20 cellular contexts compared by ENCODE assay signal in genomic region chr21:42586406-42586805, GRCh38.
DNase-seq lines count a peak whose midpoint lies in the region; ATAC-seq, FAIRE-seq and TF ChIP-seq lines count a peak whose summit lies in the region.
"Had no signal": no experiment of that assay in that cellular context is flagged by ENCODE, and none has a peak within 500 bp of the region (broad histone marks: within the 10 kb centered on the region; RNA-seq: fewer than 3 reads in every experiment).

No MANE protein-coding gene starts in this region.

- FAIRE-seq in GM19239 (lab: Jason Lieb, UNC) = no peak
- FAIRE-seq: A549, H54, HTR-8/SVneo, K562 had no signal

- no peaks in the 10 kb centered on the region for H3K27me3 ChIP-seq in DOHH2 (ENCODE audit: control insufficient read depth, low read length)

- H3K79me2 ChIP-seq in DOHH2 (ENCODE audit: control insufficient read depth, low read length) = no peaks in the 10 kb centered on the region

- no peaks in the 10 kb centered on the region for H4K20me1 ChIP-seq in DOHH2 (ENCODE audit: control insufficient read depth, insufficient read depth, low read depth, low read length)

- no peaks in the 10 kb centered on the region for H3K36me3 Mint-ChIP-seq in immature natural killer cell

- DNase-seq in CMK (ENCODE audit: low read depth) (peak; percentile 65), left colon (no peak), posterior vena cava (ENCODE audit: low spot score) (peak; percentile 67), GM19239 (ENCODE audit: insufficient read length, low spot score) (no peak), kidney tubule cell (ENCODE audit: low spot score) (no peak), immature natural killer cell (no peak), H4 (ENCODE audit: low spot score) (no peak)
- DNase-seq: AML-193; CD4-positive, alpha-beta T cell; DMS153; DMS79; GF-D8; HCEC 1CT; IMR-90 had no signal

- H3K9me2 ChIP-seq in DOHH2 (replicated peaks; ENCODE audit: control insufficient read depth, low read length) = no peaks in the 10 kb centered on the region

- H3K4me3 ChIP-seq in DOHH2 (ENCODE audit: low read length) = peak overlapping the region; percentile 9; the same call in 1 of the 2 replicates
- H3K4me3 ChIP-seq: A549, K562 had no signal

- no peaks in the 10 kb centered on the region for H3K36me3 ChIP-seq in DOHH2 (ENCODE audit: control insufficient read depth, low read length)

- H3K4me1 ChIP-seq in DOHH2 (ENCODE audit: control insufficient read depth, low read length) = peaks cover 24% of the 10 kb centered on the region
- H3K4me1 ChIP-seq: A549 had no signal

- peaks cover 6 to 7% of the 10 kb centered on the region in 2 donors for H3K4me1 Mint-ChIP-seq in immature natural killer cell

- TF ChIP-seq CTCF in DOHH2 (IDR thresholded peaks at IDR 0.05; ENCODE audit: low read depth, low read length, poor library complexity, severe bottlenecking) = no peak

- no peak overlapping the region for H3K27ac ChIP-seq in DOHH2 (ENCODE audit: low read depth, low read length)
- H3K27ac ChIP-seq: A549, C4-2B had no signal

- H3K27ac Mint-ChIP-seq in immature natural killer cell = no peak overlapping the region
- H3K27ac Mint-ChIP-seq: CD4-positive, alpha-beta T cell had no signal

- no peak overlapping the region for H3K4me3 Mint-ChIP-seq in immature natural killer cell
- H3K4me3 Mint-ChIP-seq: CD4-positive, alpha-beta T cell had no signal

- H3K27me3 Mint-ChIP-seq in immature natural killer cell (ENCODE audit: low read depth in 3 of 3) = peaks cover 0 to 2% (median 1%) of the 10 kb centered on the region in 3 donors
- H3K27me3 Mint-ChIP-seq: CD4-positive, alpha-beta T cell had no signal

- no peaks in the 10 kb centered on the region for H3F3A ChIP-seq in DOHH2 (ENCODE audit: control insufficient read depth, insufficient read depth)

- H3K9me3 Mint-ChIP-seq in immature natural killer cell = no peaks in the 10 kb centered on the region
- H3K9me3 Mint-ChIP-seq: CD4-positive, alpha-beta T cell had no signal

- no peaks in the 10 kb centered on the region for H3K9me3 ChIP-seq in DOHH2 (ENCODE audit: control insufficient read depth, insufficient read depth, low read length)
- H3K9me3 ChIP-seq: A549 had no signal

- peak; percentile 10 for ATAC-seq in left colon
- ATAC-seq: A549, K562 had no signal

- intact Hi-C loops in left colon (cut with DNase I, micrococcal nuclease) (no loop called here), posterior vena cava (cut with DNase I) (no loop called here)

- H3K4me2 ChIP-seq in DOHH2 (ENCODE audit: low read length) = peak overlapping the region; percentile 43
- H3K4me2 ChIP-seq: A549 had no signal

Comparison
In these comparisons a context has a peak if more than half of its experiments do, and no peak if none do; other contexts are left out.
1. DNase-seq: peak in CMK (single experiment) and posterior vena cava (single experiment); none in left colon (0 of 2), GM19239 (single experiment), kidney tubule cell (single experiment), immature natural killer cell (0 of 3) and H4 (single experiment).